Comparison of ENCODE assay signal across 8 cellular contexts in genomic region chr21:29025328-29025713, GRCh38. TPM values are rescaled to one million over a fixed set of nuclear protein-coding genes. Genes with fewer than 3 reads are reported as not detected.
DNase-seq lines count a peak whose midpoint lies in the region; ATAC-seq and TF ChIP-seq lines count a peak whose summit lies in the region.

No MANE protein-coding gene starts in this region.

- ATAC-seq in activated CD4-positive, alpha-beta T cell treated with anti-CD3 and anti-CD28 coated beads for 36 hours = peak; percentile 16
- ATAC-seq in right cardiac atrium (no peak), GM18517 (IDR thresholded peaks at IDR 0.05; ENCODE audit: unreplicated experiment) (no peak)

- no peaks in the 10 kb centered on the region for H3K9me3 Mint-ChIP-seq in activated CD4-positive, alpha-beta T cell treated with anti-CD3 and anti-CD28 coated beads for 36 hours (ENCODE audit: low read depth)

- H3K4me3 Mint-ChIP-seq in activated CD4-positive, alpha-beta T cell treated with anti-CD3 and anti-CD28 coated beads for 36 hours = peak overlapping the region; percentile 90

- H3K27me3 ChIP-seq in right cardiac atrium (ENCODE audit: control insufficient read depth, insufficient read depth) (no peaks in the 10 kb centered on the region), skeletal muscle tissue (ENCODE audit: control insufficient read depth in 3 of 3, insufficient read depth in 3 of 3, low read length in 3 of 3) (no peaks in the 10 kb centered on the region)

- WGBS in right cardiac atrium = 3% methylated on average over 6 of the region's 6 CpGs

- H3K4me3 ChIP-seq in WI38 (ENCODE audit: low read depth, low read length) = peak overlapping the region; percentile 80
- peak overlapping the region; percentile 86 for H3K4me3 ChIP-seq in right cardiac atrium (ENCODE audit: low read length)
- H3K4me3 ChIP-seq in skeletal muscle tissue (ENCODE audit: low read length in 3 of 3) = peak overlapping the region; percentile 99 to 100 (median 100)

- peak overlapping the region; percentile 96 for H3K27ac Mint-ChIP-seq in activated CD4-positive, alpha-beta T cell treated with anti-CD3 and anti-CD28 coated beads for 36 hours

- H3K4me1 ChIP-seq in right cardiac atrium (ENCODE audit: control insufficient read depth, insufficient read depth, low read length) (no peaks in the 10 kb centered on the region), skeletal muscle tissue (ENCODE audit: control insufficient read depth in 3 of 3, insufficient read depth in 3 of 3, low read length in 3 of 3) (peaks cover 9 to 20% (median 14%) of the 10 kb centered on the region in 3 donors)

- intact Hi-C loops in activated CD4-positive, alpha-beta T cell treated with anti-CD3 and anti-CD28 coated beads for 36 hours (cut with DNase I, micrococcal nuclease) = loop anchor here in 1 of 2 experiments (10.0 kb wide), 1 partner anchor 141 kb away; a partner anchor contains a TSS
- intact Hi-C loops in right cardiac atrium (cut with DNase I) = no loop called here

- DNase-seq in activated CD4-positive, alpha-beta T cell treated with anti-CD3 and anti-CD28 coated beads for 36 hours = peak; percentile 32
- DNase-seq in activated CD4-positive, alpha-beta T cell treated with anti-CD3 and anti-CD28 coated beads for 4 hours = no peak
- no peak for DNase-seq in right cardiac atrium
- no peak for DNase-seq in SW 1271 (lab: John Stamatoyannopoulos, UW)
- no peak for DNase-seq in SKM-1 (lab: John Stamatoyannopoulos, UW; ENCODE audit: unreplicated experiment)

- H3K36me3 Mint-ChIP-seq in activated CD4-positive, alpha-beta T cell treated with anti-CD3 and anti-CD28 coated beads for 36 hours (ENCODE audit: low read depth) = peaks cover 21% of the 10 kb centered on the region

- H3K9ac ChIP-seq in skeletal muscle tissue (ENCODE audit: low read depth in 1 of 3, low read length in 3 of 3) = peak overlapping the region; percentile 98 to 100 (median 99)

- no peak for TF ChIP-seq CTCF in WI38 (IDR thresholded peaks at IDR 0.05; ENCODE audit: low read depth, low read length)

- H3K4me1 Mint-ChIP-seq in activated CD4-positive, alpha-beta T cell treated with anti-CD3 and anti-CD28 coated beads for 36 hours = peaks cover 41% of the 10 kb centered on the region

- no peaks in the 10 kb centered on the region for H3K27me3 Mint-ChIP-seq in activated CD4-positive, alpha-beta T cell treated with anti-CD3 and anti-CD28 coated beads for 36 hours

- POLR2A ChIA-PET in activated CD4-positive, alpha-beta T cell treated with anti-CD3 and anti-CD28 coated beads for 36 hours (lab: Charles Lee) = interaction anchor here (0.7 to 2.4 kb wide), 6 partner anchors 23 to 275 kb away, joined by 3 to 32 read pairs (median 7); partner anchors contain the start of genes CCT8 and LTN1

- H3K36me3 ChIP-seq in skeletal muscle tissue (ENCODE audit: control insufficient read depth in 3 of 3, insufficient read depth in 3 of 3, low read length in 3 of 3) = peaks cover 2 to 11% (median 8%) of the 10 kb centered on the region in 3 donors

- H3K27ac ChIP-seq in right cardiac atrium (ENCODE audit: low read length) (peak overlapping the region; percentile 88), skeletal muscle tissue (ENCODE audit: low read depth, low read length) (peak overlapping the region; percentile 99)

- CTCF ChIA-PET in activated CD4-positive, alpha-beta T cell treated with anti-CD3 and anti-CD28 coated beads for 36 hours (lab: Charles Lee) = interaction anchor here (0.8 to 1.4 kb wide), 6 partner anchors 14 to 51 kb away, joined by 3 to 7 read pairs (median 4); partner anchors contain the start of gene LTN1

- H3K9me3 ChIP-seq in right cardiac atrium (ENCODE audit: control insufficient read depth, low read length) (no peaks in the 10 kb centered on the region), skeletal muscle tissue (ENCODE audit: control insufficient read depth in 3 of 3, low read length in 3 of 3) (no peaks in the 10 kb centered on the region)

RNA-seq across cellular contexts. Expression of gene USP16, which starts 0.9 kb away (rescaled TPM):
- total RNA-seq in activated CD4-positive, alpha-beta T cell treated with anti-CD3 and anti-CD28 coated beads for 36 hours = 10 to 100 TPM; 41.1 to 41.7 TPM
- total RNA-seq in right cardiac atrium (10 to 100 TPM; 33.2 to 41.3 (median 33.8) TPM), skeletal muscle tissue (17.2 TPM)
- polyA plus RNA-seq in right cardiac atrium = 21.7 TPM

RNA-seq across cellular contexts. Expression of gene RWDD2B, which starts 6.2 kb away (rescaled TPM):
- 10 to 100 TPM; 17.8 to 18.3 TPM for total RNA-seq in activated CD4-positive, alpha-beta T cell treated with anti-CD3 and anti-CD28 coated beads for 36 hours
- total RNA-seq in right cardiac atrium (10 to 100 TPM; 14.3 to 15.9 (median 15.3) TPM), skeletal muscle tissue (12.5 TPM)
- 18.3 TPM for polyA plus RNA-seq in right cardiac atrium

RNA-seq across cellular contexts. Expression of gene LTN1, which starts 32.6 kb away (rescaled TPM):
- total RNA-seq in activated CD4-positive, alpha-beta T cell treated with anti-CD3 and anti-CD28 coated beads for 36 hours = 10 to 100 TPM; 26.6 to 29.4 TPM
- 10 to 100 TPM; 17.1 to 20.0 (median 19.0) TPM for total RNA-seq in right cardiac atrium
- polyA plus RNA-seq in right cardiac atrium = 4.8 TPM
- total RNA-seq in skeletal muscle tissue = 27.1 TPM

RNA-seq across cellular contexts. Expression of gene CCT8, which starts 48.1 kb away (rescaled TPM):
- total RNA-seq in activated CD4-positive, alpha-beta T cell treated with anti-CD3 and anti-CD28 coated beads for 36 hours = 100 to 1,000 TPM; 465 to 572 TPM
- 100 to 1,000 TPM in 3 of 4 donors, 10 to 100 TPM in 1; 98.5 to 122 (median 109) TPM for total RNA-seq in right cardiac atrium
- 138 TPM for polyA plus RNA-seq in right cardiac atrium
- total RNA-seq in skeletal muscle tissue = 176 TPM
